Comparison of ENCODE assay signal across 15 cellular contexts in genomic region chr9:75131700-75132099, GRCh38.
"Had no signal": no experiment of that assay in that cellular context is flagged by ENCODE, and none has a peak within 500 bp of the region (broad histone marks: within the 10 kb centered on the region; RNA-seq: fewer than 3 reads in every experiment).

No MANE protein-coding gene starts in this region.

- H3K27me3 Mint-ChIP-seq: activated CD8-positive, alpha-beta memory T cell treated with anti-CD3 and anti-CD28 coated beads, Interleukin-2, amount 10 ng/mL, durations not matched to agents 7 days and 5 days had no signal

- H3K27ac ChIP-seq: body of pancreas, lower lobe of right lung, SK-N-MC, upper lobe of right lung had no signal

- H3K4me1 ChIP-seq: body of pancreas, lower lobe of right lung, upper lobe of right lung had no signal

- H3K27me3 ChIP-seq: body of pancreas, upper lobe of right lung had no signal

- H3K4me3 ChIP-seq: body of pancreas, lower lobe of right lung, SK-N-MC, upper lobe of right lung had no signal

- H3K4me3 Mint-ChIP-seq: activated CD8-positive, alpha-beta memory T cell treated with anti-CD3 and anti-CD28 coated beads, Interleukin-2, amount 10 ng/mL, durations not matched to agents 7 days and 5 days; nephron had no signal

- H3K4me1 Mint-ChIP-seq: nephron had no signal

- H3K9me3 ChIP-seq: body of pancreas, lower lobe of right lung, upper lobe of right lung had no signal

- H3K27ac Mint-ChIP-seq: activated CD8-positive, alpha-beta memory T cell treated with anti-CD3 and anti-CD28 coated beads, Interleukin-2, amount 10 ng/mL, durations not matched to agents 7 days and 5 days; nephron had no signal

- ATAC-seq: activated CD8-positive, alpha-beta memory T cell treated with anti-CD3 and anti-CD28 coated beads, Interleukin-2, amount 10 ng/mL, durations not matched to agents 7 days and 5 days; body of pancreas; esophagus mucosa; lower lobe of right lung; upper lobe of right lung had no signal

- H3K9me3 Mint-ChIP-seq: nephron had no signal

- DNase-seq: activated CD4-positive, alpha-beta T cell treated with anti-CD3 and anti-CD28 coated beads, Interleukin-2, amount 50 U/mL, for 4 hours; activated CD8-positive, alpha-beta memory T cell treated with anti-CD3 and anti-CD28 coated beads, Interleukin-2, amount 10 ng/mL, durations not matched to agents 7 days and 5 days; activated naive CD4-positive, alpha-beta T cell; amniotic stem cell; body of pancreas; cerebellar nuclear complex; dermis blood vessel endothelial cell; hippocampal formation; lower lobe of right lung; stimulated activated CD4-positive, alpha-beta T cell treated with anti-CD3 and anti-CD28 coated beads, Interleukin-12 subunit alpha, Interleukin-12 subunit beta, amount 100 ng/mL, for 4 hours; stimulated activated naive CD4-positive, alpha-beta T cell treated with Interleukin-2 at 50 U/mL for 16 hours; upper lobe of right lung had no signal
